1 cellular context compared by ENCODE assay signal in genomic region chr7:50276446-50276845, GRCh38.
A peak's percentile ranks its signal among the peaks of the same experiment; 100 is the strongest.
TF ChIP-seq lines count a peak whose summit lies in the region.

No MANE protein-coding gene starts in this region.

TF ChIP-seq in K562, 482 proteins besides CTCF, POLR2A, EP300 and RAD21:
- TF ChIP-seq SNAPC5 (CRISPR knock-in tag; IDR thresholded peaks at IDR 0.05) (no peak), ARID1B (IDR thresholded peaks at IDR 0.05) (0 out of 2 replicates have a peak, but pooled peaks have one; percentile 10), CBFA2T3 (IDR thresholded peaks at IDR 0.05) (peak; percentile 15; the same call in 1 of the 2 replicates), POU5F1 (IDR thresholded peaks at IDR 0.05; ENCODE audit: borderline replicate concordance, low read depth, low read length, partially characterized antibody) (no peak), SPI1 (IDR thresholded peaks at IDR 0.05; ENCODE audit: borderline replicate concordance, low read depth, low read length) (peak; percentile 15; the same call in 1 of the 2 replicates), ETV1 (tag; conservative IDR thresholded peaks at IDR 0.05; ENCODE audit: low read depth) (no peak), TCF3 (CRISPR knock-in tag; IDR thresholded peaks at IDR 0.05) (0 out of 2 replicates have a peak, but pooled peaks have one; percentile 12), HDAC6 (IDR thresholded peaks at IDR 0.05; ENCODE audit: low read depth, low read length) (no peak), ZNF609 (CRISPR knock-in tag; IDR thresholded peaks at IDR 0.05; ENCODE audit: borderline replicate concordance) (no peak), NFIC (IDR thresholded peaks at IDR 0.05) (peak; percentile 58)
TF ChIP-seq in K562: peak in this region for 5.
